ENCODE assay signal across 1 cellular context in the genomic region with DNA sequence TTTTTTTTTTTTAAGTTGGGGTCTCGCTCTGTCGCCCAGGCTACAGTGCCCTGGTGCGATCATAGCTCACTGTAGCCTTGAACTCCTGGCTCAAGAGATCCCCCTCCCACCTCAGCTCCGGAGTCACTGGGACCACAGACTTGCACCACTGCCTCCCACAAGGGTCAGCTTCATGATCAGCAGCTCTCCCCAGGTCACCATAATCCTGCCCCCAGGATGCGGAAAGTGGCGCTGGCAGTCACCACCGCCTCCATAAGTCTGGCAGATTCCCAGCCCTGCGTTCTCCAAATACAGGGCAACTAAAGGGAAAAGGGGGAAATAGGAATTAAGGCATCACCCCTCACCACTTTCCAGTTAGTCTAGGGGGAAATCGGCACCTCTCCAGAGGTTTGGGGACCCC.
TF ChIP-seq lines count a peak whose summit lies in the region.

No MANE protein-coding gene starts in this region.

TF ChIP-seq in K562, 482 proteins besides CTCF, POLR2A, EP300 and RAD21:
- TF ChIP-seq NR2C2 (CRISPR knock-in tag; IDR thresholded peaks at IDR 0.05) (no peak), NR2C2 (tag; IDR thresholded peaks at IDR 0.05) (no peak), CBFB (CRISPR knock-in tag; IDR thresholded peaks at IDR 0.05) (peak; percentile 44; the same call in 1 of the 2 replicates)
